Comparison of ENCODE assay signal across 9 cellular contexts in genomic region chr1:12475158-12475934, GRCh38.
DNase-seq lines count a peak whose midpoint lies in the region; ATAC-seq and TF ChIP-seq lines count a peak whose summit lies in the region.
"Had no signal": no experiment of that assay in that cellular context is flagged by ENCODE, and none has a peak within 500 bp of the region (broad histone marks: within the 10 kb centered on the region; RNA-seq: fewer than 3 reads in every experiment).

No MANE protein-coding gene starts in this region.

- peak overlapping the region; percentile 80 to 97 (median 94) for H3K27ac Mint-ChIP-seq in naive thymus-derived CD8-positive, alpha-beta T cell

- POLR2A ChIA-PET in naive thymus-derived CD8-positive, alpha-beta T cell (lab: Charles Lee) = interaction anchor here (0.6 to 14.4 kb wide), 7 partner anchors 14 to 143 kb away, joined by 3 to 211 read pairs (median 5); partner anchors contain the start of gene DHRS3

- H3K9ac ChIP-seq in colonic mucosa (ENCODE audit: low read depth in 2 of 2, low read length in 2 of 2) = peak overlapping the region; percentile 33 to 52

- no peak overlapping the region for H3K4me3 ChIP-seq in colonic mucosa

- ATAC-seq in naive thymus-derived CD8-positive, alpha-beta T cell = no peak
- no peak for ATAC-seq in GM18873 (IDR thresholded peaks at IDR 0.05; ENCODE audit: low FRiP score, unreplicated experiment)
- no peak for ATAC-seq in HG02852 (IDR thresholded peaks at IDR 0.05; ENCODE audit: unreplicated experiment)
- no peak for ATAC-seq in HG03280 (IDR thresholded peaks at IDR 0.05; ENCODE audit: unreplicated experiment)

- H3K4me3 Mint-ChIP-seq in naive thymus-derived CD8-positive, alpha-beta T cell = peak overlapping the region in 9 of 10 donors; percentile 12 to 56 (median 43)
- H3K4me3 Mint-ChIP-seq: neural crest cell had no signal

- H3K4me1 Mint-ChIP-seq in naive thymus-derived CD8-positive, alpha-beta T cell = peaks cover 53 to 99% (median 95%) of the 10 kb centered on the region in 4 donors

- no peaks in the 10 kb centered on the region for H3K9me3 Mint-ChIP-seq in naive thymus-derived CD8-positive, alpha-beta T cell
- H3K9me3 Mint-ChIP-seq: neural crest cell had no signal

- DNase-seq in AML-193 (lab: John Stamatoyannopoulos, UW) = peak; percentile 21 to 23
- DNase-seq in colonic mucosa = peak; percentile 67
- DNase-seq in naive thymus-derived CD8-positive, alpha-beta T cell = no peak
- no peak for DNase-seq in mucosa of gallbladder (ENCODE audit: low spot score)

- H3K27me3 ChIP-seq in colonic mucosa = no peaks in the 10 kb centered on the region

- peaks cover 9% of the 10 kb centered on the region for H3K9me3 ChIP-seq in KOPT-K1 (ENCODE audit: insufficient read depth, low read length, poor library complexity, severe bottlenecking)
- H3K9me3 ChIP-seq in colonic mucosa = no peaks in the 10 kb centered on the region

- no peaks in the 10 kb centered on the region for H3K36me3 ChIP-seq in KOPT-K1 (ENCODE audit: insufficient read depth, low read length)
- H3K36me3 ChIP-seq in colonic mucosa = no peaks in the 10 kb centered on the region

- TF ChIP-seq CTCF in colonic mucosa (IDR thresholded peaks at IDR 0.05) = no peak

- peak overlapping the region; percentile 98 for H3K27ac ChIP-seq in KOPT-K1 (ENCODE audit: low read depth, low read length, poor library complexity, severe bottlenecking)
- H3K27ac ChIP-seq in colonic mucosa = peak overlapping the region; percentile 91

- intact Hi-C loops in colonic mucosa (cut with DNase I) = loop anchor here (5.0 kb wide), 2 partner anchors 52 to 63 kb away; no protein-coding TSS in a partner anchor

- no peaks in the 10 kb centered on the region for H3K27me3 Mint-ChIP-seq in naive thymus-derived CD8-positive, alpha-beta T cell

- H3K4me1 ChIP-seq in colonic mucosa = peaks cover 48% of the 10 kb centered on the region

- no peaks in the 10 kb centered on the region for H3K36me3 Mint-ChIP-seq in naive thymus-derived CD8-positive, alpha-beta T cell

Comparison
In these comparisons a context has a peak if more than half of its experiments do, and no peak if none do; other contexts are left out.
1. DNase-seq: peak in AML-193 (2 of 2) and colonic mucosa (single experiment); none in naive thymus-derived CD8-positive, alpha-beta T cell (0 of 10) and mucosa of gallbladder (single experiment).